ENCODE assay signal across 1 cellular context in the genomic region with DNA sequence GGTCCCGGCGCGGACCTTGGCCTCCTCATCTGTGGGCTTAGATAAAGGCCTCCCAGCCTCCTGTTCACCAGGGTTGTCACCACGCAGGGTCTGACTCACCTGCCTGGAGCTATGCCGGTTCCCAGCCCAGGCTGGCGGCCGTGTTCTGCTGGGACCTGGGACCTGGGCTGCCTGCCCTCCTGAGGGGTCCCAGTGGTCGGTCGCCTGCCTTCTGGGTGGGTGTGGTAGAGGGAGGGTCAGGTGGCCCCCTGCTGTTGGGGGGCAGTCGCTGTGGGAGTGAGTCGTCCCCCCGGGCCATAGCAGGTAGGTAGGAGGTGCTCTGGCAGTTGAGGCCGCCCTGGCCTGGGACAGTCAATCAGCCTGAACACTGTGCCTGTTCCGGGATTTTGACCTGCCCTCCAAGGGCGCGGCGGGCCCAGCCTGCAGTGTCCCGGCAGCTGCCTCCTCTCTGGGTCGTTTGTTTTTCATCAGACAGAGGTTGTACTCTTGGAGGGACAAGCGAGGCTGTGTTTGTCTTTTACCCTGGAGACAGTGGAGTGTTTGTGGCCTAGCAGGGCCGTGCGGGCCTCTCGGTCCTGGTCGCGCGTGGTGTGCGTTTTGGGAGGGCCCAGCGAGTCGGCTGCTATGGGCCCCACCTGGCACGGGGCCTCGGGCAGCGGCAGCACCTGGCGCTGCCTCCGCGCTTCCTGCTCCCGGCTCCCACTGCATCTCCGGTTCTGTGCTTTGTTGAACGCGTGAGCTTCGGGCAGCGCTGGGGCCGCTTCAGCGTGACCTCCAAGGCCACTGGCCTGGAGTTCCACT.
TF ChIP-seq lines count a peak whose summit lies in the region.

No MANE protein-coding gene starts in this region.

TF ChIP-seq in HepG2, 621 proteins besides CTCF, POLR2A, EP300 and RAD21 (continued from another document and continues in another):
- TF ChIP-seq NRL (CRISPR knock-in tag; IDR thresholded peaks at IDR 0.05; ENCODE audit: borderline replicate concordance): peak; percentile 62; the same call in 1 of the 2 replicates
- no peak for TF ChIP-seq TSC22D2 (CRISPR knock-in tag; IDR thresholded peaks at IDR 0.05; ENCODE audit: borderline replicate concordance)
- TF ChIP-seq ZNF343 (CRISPR knock-in tag; IDR thresholded peaks at IDR 0.05): 0 out of 2 replicates have a peak, but pooled peaks have one; percentile 56
- peak; percentile 82; the same call in 1 of the 2 replicates for TF ChIP-seq MTA1 (CRISPR knock-in tag; IDR thresholded peaks at IDR 0.05; ENCODE audit: borderline replicate concordance)
- peak; percentile 31; the same call in 1 of the 2 replicates for TF ChIP-seq MAF1 (CRISPR knock-in tag; IDR thresholded peaks at IDR 0.05; ENCODE audit: borderline replicate concordance)
- no peak for TF ChIP-seq ZNF496 (CRISPR knock-in tag; IDR thresholded peaks at IDR 0.05; ENCODE audit: insufficient replicate concordance)
- TF ChIP-seq MATR3 (CRISPR knock-in tag; IDR thresholded peaks at IDR 0.05): 0 out of 2 replicates have a peak, but pooled peaks have one; percentile 53
- TF ChIP-seq KAT7 (CRISPR knock-in tag; IDR thresholded peaks at IDR 0.05; ENCODE audit: borderline replicate concordance): peak; percentile 71; the same call in 1 of the 2 replicates
- TF ChIP-seq, protein P1, sequence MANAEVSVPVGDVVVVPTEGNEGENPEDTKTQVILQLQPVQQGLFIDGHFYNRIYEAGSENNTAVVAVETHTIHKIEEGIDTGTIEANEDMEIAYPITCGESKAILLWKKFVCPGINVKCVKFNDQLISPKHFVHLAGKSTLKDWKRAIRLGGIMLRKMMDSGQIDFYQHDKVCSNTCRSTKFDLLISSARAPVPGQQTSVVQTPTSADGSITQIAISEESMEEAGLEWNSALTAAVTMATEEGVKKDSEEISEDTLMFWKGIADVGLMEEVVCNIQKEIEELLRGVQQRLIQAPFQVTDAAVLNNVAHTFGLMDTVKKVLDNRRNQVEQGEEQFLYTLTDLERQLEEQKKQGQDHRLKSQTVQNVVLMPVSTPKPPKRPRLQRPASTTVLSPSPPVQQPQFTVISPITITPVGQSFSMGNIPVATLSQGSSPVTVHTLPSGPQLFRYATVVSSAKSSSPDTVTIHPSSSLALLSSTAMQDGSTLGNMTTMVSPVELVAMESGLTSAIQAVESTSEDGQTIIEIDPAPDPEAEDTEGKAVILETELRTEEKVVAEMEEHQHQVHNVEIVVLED (CRISPR knock-in tag; IDR thresholded peaks at IDR 0.05; ENCODE audit: borderline replicate concordance): 0 out of 2 replicates have a peak, but pooled peaks have one; percentile 49
- peak; percentile 50; the same call in 1 of the 2 replicates for TF ChIP-seq ZMYM4 (CRISPR knock-in tag; IDR thresholded peaks at IDR 0.05)
- TF ChIP-seq, protein P2, sequence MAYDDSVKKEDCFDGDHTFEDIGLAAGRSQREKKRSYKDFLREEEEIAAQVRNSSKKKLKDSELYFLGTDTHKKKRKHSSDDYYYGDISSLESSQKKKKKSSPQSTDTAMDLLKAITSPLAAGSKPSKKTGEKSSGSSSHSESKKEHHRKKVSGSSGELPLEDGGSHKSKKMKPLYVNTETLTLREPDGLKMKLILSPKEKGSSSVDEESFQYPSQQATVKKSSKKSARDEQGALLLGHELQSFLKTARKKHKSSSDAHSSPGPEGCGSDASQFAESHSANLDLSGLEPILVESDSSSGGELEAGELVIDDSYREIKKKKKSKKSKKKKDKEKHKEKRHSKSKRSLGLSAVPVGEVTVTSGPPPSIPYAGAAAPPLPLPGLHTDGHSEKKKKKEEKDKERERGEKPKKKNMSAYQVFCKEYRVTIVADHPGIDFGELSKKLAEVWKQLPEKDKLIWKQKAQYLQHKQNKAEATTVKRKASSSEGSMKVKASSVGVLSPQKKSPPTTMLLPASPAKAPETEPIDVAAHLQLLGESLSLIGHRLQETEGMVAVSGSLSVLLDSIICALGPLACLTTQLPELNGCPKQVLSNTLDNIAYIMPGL (CRISPR knock-in tag; IDR thresholded peaks at IDR 0.05; ENCODE audit: borderline replicate concordance in 1 of 2, low read depth in 1 of 2): peak in 1 of 2 experiments; percentile 63; a peak in 1 of 4 replicates
- TF ChIP-seq FOSL2 (CRISPR knock-in tag; IDR thresholded peaks at IDR 0.05): peak; percentile 80
- no peak for TF ChIP-seq ZNF546 (CRISPR knock-in tag; conservative IDR thresholded peaks at IDR 0.05)
- peak; percentile 91 for TF ChIP-seq ZNF121 (CRISPR knock-in tag; IDR thresholded peaks at IDR 0.05)
- peak; percentile 67; the same call in 1 of the 2 replicates for TF ChIP-seq ZSCAN31 (CRISPR knock-in tag; IDR thresholded peaks at IDR 0.05; ENCODE audit: low read depth)
- peak; percentile 41; the same call in 1 of the 2 replicates for TF ChIP-seq MEIS2 (CRISPR knock-in tag; IDR thresholded peaks at IDR 0.05)
- TF ChIP-seq HDAC1 (CRISPR knock-in tag; IDR thresholded peaks at IDR 0.05): peak; percentile 28; the same call in 1 of the 2 replicates
- TF ChIP-seq, protein P3, sequence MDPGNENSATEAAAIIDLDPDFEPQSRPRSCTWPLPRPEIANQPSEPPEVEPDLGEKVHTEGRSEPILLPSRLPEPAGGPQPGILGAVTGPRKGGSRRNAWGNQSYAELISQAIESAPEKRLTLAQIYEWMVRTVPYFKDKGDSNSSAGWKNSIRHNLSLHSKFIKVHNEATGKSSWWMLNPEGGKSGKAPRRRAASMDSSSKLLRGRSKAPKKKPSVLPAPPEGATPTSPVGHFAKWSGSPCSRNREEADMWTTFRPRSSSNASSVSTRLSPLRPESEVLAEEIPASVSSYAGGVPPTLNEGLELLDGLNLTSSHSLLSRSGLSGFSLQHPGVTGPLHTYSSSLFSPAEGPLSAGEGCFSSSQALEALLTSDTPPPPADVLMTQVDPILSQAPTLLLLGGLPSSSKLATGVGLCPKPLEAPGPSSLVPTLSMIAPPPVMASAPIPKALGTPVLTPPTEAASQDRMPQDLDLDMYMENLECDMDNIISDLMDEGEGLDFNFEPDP (CRISPR knock-in tag; conservative IDR thresholded peaks at IDR 0.05): 0 out of 2 replicates have a peak, but pooled peaks have one; percentile 72
- no peak for TF ChIP-seq ZZZ3 (CRISPR knock-in tag; IDR thresholded peaks at IDR 0.05; ENCODE audit: borderline replicate concordance)
- peak; percentile 11; the same call in 1 of the 2 replicates for TF ChIP-seq RXRB (CRISPR knock-in tag; IDR thresholded peaks at IDR 0.05; ENCODE audit: borderline replicate concordance)
- TF ChIP-seq NFYB (CRISPR knock-in tag; IDR thresholded peaks at IDR 0.05): no peak
- peak; percentile 60; the same call in 1 of the 2 replicates for TF ChIP-seq NR2C2 (CRISPR knock-in tag; IDR thresholded peaks at IDR 0.05; ENCODE audit: borderline replicate concordance)
- TF ChIP-seq, protein P4, sequence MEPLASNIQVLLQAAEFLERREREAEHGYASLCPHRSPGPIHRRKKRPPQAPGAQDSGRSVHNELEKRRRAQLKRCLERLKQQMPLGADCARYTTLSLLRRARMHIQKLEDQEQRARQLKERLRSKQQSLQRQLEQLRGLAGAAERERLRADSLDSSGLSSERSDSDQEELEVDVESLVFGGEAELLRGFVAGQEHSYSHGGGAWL (CRISPR knock-in tag; IDR thresholded peaks at IDR 0.05): peak; percentile 68; the same call in 1 of the 2 replicates
- TF ChIP-seq, protein P5, sequence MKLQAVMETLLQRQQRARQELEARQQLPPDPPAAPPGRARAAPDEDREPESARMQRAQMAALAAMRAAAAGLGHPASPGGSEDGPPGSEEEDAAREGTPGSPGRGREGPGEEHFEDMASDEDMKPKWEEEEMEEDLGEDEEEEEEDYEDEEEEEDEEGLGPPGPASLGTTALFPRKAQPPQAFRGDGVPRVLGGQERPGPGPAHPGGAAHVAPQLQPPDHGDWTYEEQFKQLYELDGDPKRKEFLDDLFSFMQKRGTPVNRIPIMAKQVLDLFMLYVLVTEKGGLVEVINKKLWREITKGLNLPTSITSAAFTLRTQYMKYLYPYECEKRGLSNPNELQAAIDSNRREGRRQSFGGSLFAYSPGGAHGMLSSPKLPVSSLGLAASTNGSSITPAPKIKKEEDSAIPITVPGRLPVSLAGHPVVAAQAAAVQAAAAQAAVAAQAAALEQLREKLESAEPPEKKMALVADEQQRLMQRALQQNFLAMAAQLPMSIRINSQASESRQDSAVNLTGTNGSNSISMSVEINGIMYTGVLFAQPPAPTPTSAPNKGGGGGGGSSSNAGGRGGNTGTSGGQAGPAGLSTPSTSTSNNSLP (IDR thresholded peaks at IDR 0.05; ENCODE audit: low read depth, low read length): no peak
- no peak; the same call in 1 of the 2 replicates for TF ChIP-seq ZNF780A (CRISPR knock-in tag; IDR thresholded peaks at IDR 0.05)
- 0 out of 2 replicates have a peak, but pooled peaks have one; percentile 40 for TF ChIP-seq RFXAP (CRISPR knock-in tag; IDR thresholded peaks at IDR 0.05; ENCODE audit: borderline replicate concordance)
- TF ChIP-seq, protein P6, sequence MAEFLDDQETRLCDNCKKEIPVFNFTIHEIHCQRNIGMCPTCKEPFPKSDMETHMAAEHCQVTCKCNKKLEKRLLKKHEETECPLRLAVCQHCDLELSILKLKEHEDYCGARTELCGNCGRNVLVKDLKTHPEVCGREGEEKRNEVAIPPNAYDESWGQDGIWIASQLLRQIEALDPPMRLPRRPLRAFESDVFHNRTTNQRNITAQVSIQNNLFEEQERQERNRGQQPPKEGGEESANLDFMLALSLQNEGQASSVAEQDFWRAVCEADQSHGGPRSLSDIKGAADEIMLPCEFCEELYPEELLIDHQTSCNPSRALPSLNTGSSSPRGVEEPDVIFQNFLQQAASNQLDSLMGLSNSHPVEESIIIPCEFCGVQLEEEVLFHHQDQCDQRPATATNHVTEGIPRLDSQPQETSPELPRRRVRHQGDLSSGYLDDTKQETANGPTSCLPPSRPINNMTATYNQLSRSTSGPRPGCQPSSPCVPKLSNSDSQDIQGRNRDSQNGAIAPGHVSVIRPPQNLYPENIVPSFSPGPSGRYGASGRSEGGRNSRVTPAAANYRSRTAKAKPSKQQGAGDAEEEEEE (CRISPR knock-in tag; IDR thresholded peaks at IDR 0.05; ENCODE audit: borderline replicate concordance): no peak
- 0 out of 2 replicates have a peak, but pooled peaks have one; percentile 31 for TF ChIP-seq ZNF12 (CRISPR knock-in tag; IDR thresholded peaks at IDR 0.05)
- TF ChIP-seq SRSF1 (optimal IDR thresholded peaks at IDR 0.05; ENCODE audit: low read depth, low read length): peak; percentile 47
- TF ChIP-seq AGO1 (IDR thresholded peaks at IDR 0.05; ENCODE audit: low read depth, low read length, poor library complexity, severe bottlenecking): peak; percentile 50
- peak; percentile 66; the same call in 1 of the 2 replicates for TF ChIP-seq ZNF317 (CRISPR knock-in tag; IDR thresholded peaks at IDR 0.05)
- TF ChIP-seq, protein P7, sequence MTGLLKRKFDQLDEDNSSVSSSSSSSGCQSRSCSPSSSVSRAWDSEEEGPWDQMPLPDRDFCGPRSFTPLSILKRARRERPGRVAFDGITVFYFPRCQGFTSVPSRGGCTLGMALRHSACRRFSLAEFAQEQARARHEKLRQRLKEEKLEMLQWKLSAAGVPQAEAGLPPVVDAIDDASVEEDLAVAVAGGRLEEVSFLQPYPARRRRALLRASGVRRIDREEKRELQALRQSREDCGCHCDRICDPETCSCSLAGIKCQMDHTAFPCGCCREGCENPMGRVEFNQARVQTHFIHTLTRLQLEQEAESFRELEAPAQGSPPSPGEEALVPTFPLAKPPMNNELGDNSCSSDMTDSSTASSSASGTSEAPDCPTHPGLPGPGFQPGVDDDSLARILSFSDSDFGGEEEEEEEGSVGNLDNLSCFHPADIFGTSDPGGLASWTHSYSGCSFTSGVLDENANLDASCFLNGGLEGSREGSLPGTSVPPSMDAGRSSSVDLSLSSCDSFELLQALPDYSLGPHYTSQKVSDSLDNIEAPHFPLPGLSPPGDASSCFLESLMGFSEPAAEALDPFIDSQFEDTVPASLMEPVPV (CRISPR knock-in tag; IDR thresholded peaks at IDR 0.05): 0 out of 2 replicates have a peak, but pooled peaks have one; percentile 12
- TF ChIP-seq ZNF768 (CRISPR knock-in tag; IDR thresholded peaks at IDR 0.05): peak; percentile 40; the same call in 1 of the 2 replicates
- peak; percentile 74; the same call in 1 of the 2 replicates for TF ChIP-seq HNRNPL (IDR thresholded peaks at IDR 0.05; ENCODE audit: low read depth, low read length)
- TF ChIP-seq ZNF777 (CRISPR knock-in tag; IDR thresholded peaks at IDR 0.05): peak; percentile 49; the same call in 1 of the 2 replicates
- TF ChIP-seq MED1 (CRISPR knock-in tag; IDR thresholded peaks at IDR 0.05): 0 out of 2 replicates have a peak, but pooled peaks have one; percentile 0
- TF ChIP-seq, protein P8, sequence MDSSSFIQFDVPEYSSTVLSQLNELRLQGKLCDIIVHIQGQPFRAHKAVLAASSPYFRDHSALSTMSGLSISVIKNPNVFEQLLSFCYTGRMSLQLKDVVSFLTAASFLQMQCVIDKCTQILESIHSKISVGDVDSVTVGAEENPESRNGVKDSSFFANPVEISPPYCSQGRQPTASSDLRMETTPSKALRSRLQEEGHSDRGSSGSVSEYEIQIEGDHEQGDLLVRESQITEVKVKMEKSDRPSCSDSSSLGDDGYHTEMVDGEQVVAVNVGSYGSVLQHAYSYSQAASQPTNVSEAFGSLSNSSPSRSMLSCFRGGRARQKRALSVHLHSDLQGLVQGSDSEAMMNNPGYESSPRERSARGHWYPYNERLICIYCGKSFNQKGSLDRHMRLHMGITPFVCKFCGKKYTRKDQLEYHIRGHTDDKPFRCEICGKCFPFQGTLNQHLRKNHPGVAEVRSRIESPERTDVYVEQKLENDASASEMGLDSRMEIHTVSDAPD (CRISPR knock-in tag; IDR thresholded peaks at IDR 0.05): peak; percentile 71; the same call in 1 of the 2 replicates
- 0 out of 2 replicates have a peak, but pooled peaks have one; percentile 44 for TF ChIP-seq ZSCAN20 (CRISPR knock-in tag; IDR thresholded peaks at IDR 0.05; ENCODE audit: borderline replicate concordance)
- peak; percentile 59; the same call in 1 of the 2 replicates for TF ChIP-seq DMAP1 (CRISPR knock-in tag; IDR thresholded peaks at IDR 0.05)
- TF ChIP-seq ZBTB20 (CRISPR knock-in tag; IDR thresholded peaks at IDR 0.05; ENCODE audit: borderline replicate concordance, low read depth): no peak
- peak; percentile 11; the same call in 1 of the 2 replicates for TF ChIP-seq SMAD1 (CRISPR knock-in tag; IDR thresholded peaks at IDR 0.05; ENCODE audit: borderline replicate concordance, low read depth)
- peak; percentile 75; the same call in 1 of the 2 replicates for TF ChIP-seq ZNF772 (CRISPR knock-in tag; IDR thresholded peaks at IDR 0.05)
- TF ChIP-seq ZBTB38 (CRISPR knock-in tag; IDR thresholded peaks at IDR 0.05): peak; percentile 86
- TF ChIP-seq ZNF678 (CRISPR knock-in tag; IDR thresholded peaks at IDR 0.05): 0 out of 2 replicates have a peak, but pooled peaks have one; percentile 50
- TF ChIP-seq, protein P9, sequence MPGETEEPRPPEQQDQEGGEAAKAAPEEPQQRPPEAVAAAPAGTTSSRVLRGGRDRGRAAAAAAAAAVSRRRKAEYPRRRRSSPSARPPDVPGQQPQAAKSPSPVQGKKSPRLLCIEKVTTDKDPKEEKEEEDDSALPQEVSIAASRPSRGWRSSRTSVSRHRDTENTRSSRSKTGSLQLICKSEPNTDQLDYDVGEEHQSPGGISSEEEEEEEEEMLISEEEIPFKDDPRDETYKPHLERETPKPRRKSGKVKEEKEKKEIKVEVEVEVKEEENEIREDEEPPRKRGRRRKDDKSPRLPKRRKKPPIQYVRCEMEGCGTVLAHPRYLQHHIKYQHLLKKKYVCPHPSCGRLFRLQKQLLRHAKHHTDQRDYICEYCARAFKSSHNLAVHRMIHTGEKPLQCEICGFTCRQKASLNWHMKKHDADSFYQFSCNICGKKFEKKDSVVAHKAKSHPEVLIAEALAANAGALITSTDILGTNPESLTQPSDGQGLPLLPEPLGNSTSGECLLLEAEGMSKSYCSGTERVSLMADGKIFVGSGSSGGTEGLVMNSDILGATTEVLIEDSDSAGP (CRISPR knock-in tag; IDR thresholded peaks at IDR 0.05; ENCODE audit: borderline replicate concordance): peak; percentile 22; the same call in 1 of the 2 replicates
- no peak for TF ChIP-seq NBN (conservative IDR thresholded peaks at IDR 0.05)
- TF ChIP-seq SOX5 (CRISPR knock-in tag; IDR thresholded peaks at IDR 0.05; ENCODE audit: borderline replicate concordance): no peak
- TF ChIP-seq ZNF782 (CRISPR knock-in tag; IDR thresholded peaks at IDR 0.05; ENCODE audit: borderline replicate concordance): peak; percentile 85; the same call in 1 of the 2 replicates
